ENCODE assay signal across 20 cellular contexts in the genomic region with DNA sequence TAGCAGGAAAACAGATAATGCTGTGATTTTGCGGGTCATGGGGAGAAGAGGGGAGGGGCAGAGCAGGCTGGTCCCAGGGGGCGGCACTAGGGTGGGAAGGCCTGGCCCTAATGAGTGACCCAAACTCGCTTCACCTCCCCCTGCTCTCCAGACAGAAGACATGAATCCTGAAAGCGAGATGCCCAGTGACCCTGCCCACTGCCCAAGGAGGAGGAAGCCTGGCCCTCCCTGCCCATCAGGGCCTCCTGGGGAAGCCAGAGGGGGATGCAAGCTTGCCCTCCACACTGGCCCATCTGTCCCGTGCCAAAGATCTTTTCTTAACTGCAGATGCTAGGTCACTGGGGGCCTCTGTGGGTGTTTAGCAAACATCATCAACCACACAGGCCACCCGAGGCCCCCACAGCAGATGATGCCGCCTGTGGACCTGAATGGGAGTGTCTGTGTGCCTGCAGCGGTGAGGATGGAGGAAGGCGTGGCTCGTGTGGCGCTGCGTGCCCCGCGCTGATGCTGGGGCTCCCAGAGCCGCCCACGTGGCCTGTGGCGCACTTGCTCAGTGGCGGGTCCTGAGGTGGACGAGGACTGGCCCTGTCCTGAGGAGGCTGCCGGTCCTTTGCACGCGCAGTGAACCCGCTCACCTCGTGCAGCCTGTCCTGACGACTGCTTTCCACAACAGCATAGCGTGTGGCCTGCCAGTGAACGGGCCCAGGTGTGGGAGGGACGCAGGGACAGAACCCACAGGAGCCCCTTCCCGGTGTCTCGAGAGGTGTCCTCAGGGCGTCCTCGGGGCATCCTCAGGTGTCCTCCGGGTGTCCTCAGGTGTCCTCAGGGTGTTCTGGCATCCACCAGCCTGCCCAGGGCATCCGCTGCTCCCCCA.
"Had no signal": no experiment of that assay in that cellular context is flagged by ENCODE, and none has a peak within 500 bp of the region (broad histone marks: within the 10 kb centered on the region; RNA-seq: fewer than 3 reads in every experiment).

No MANE protein-coding gene starts in this region.

- H3K9me3 ChIP-seq: adrenal gland, esophagus muscularis mucosa, suprapubic skin had no signal

- H3K4me3 Mint-ChIP-seq: activated CD4-positive, alpha-beta T cell treated with anti-CD3 and anti-CD28 coated beads, Interleukin-2, amount 10 ng/mL, durations not matched to agents 24 days and 14 days; activated CD8-positive, alpha-beta T cell treated with anti-CD3 and anti-CD28 coated beads, Interleukin-2, amount 10 ng/mL, durations not matched to agents 7 days and 5 days; activated naive CD4-positive, alpha-beta T cell treated with anti-CD3 and anti-CD28 coated beads, Interleukin-2, amount 50 U/mL, for 24 hours; activated T-cell treated with anti-CD3 and anti-CD28 coated beads, Interleukin-2, amount 50 U/mL, for 24 hours; mesothelial cell of epicardium; natural killer cell treated with Interleukin-12 subunit alpha and Interleukin-12 subunit beta and Interleukin-15 and Interleukin-18, amount 100 ng/mL, for 72 hours; stimulated activated naive CD8-positive, alpha-beta T cell treated with anti-CD3 and anti-CD28 coated beads, Interleukin-15, Interleukin-2, amounts not matched to agents 100 ng/mL and 50 ng/mL, for 24 hours; type B pancreatic cell had no signal

- ATAC-seq: activated CD8-positive, alpha-beta T cell treated with anti-CD3 and anti-CD28 coated beads, Interleukin-2, amount 10 ng/mL, durations not matched to agents 7 days and 5 days; natural killer cell treated with Interleukin-12 subunit alpha and Interleukin-12 subunit beta and Interleukin-15 and Interleukin-18, amount 100 ng/mL, for 72 hours had no signal

- H3K27ac ChIP-seq: adrenal gland, esophagus muscularis mucosa, suprapubic skin had no signal

- H3K27me3 Mint-ChIP-seq: activated naive CD4-positive, alpha-beta T cell treated with anti-CD3 and anti-CD28 coated beads, Interleukin-2, amount 50 U/mL, for 24 hours had no signal

- H3K27ac Mint-ChIP-seq: activated CD4-positive, alpha-beta T cell treated with anti-CD3 and anti-CD28 coated beads, Interleukin-2, amount 10 ng/mL, durations not matched to agents 24 days and 14 days; activated CD8-positive, alpha-beta T cell treated with anti-CD3 and anti-CD28 coated beads, Interleukin-2, amount 10 ng/mL, durations not matched to agents 7 days and 5 days; activated naive CD4-positive, alpha-beta T cell treated with anti-CD3 and anti-CD28 coated beads, Interleukin-2, amount 50 U/mL, for 24 hours; mesothelial cell of epicardium; natural killer cell treated with Interleukin-12 subunit alpha and Interleukin-12 subunit beta and Interleukin-15 and Interleukin-18, amount 100 ng/mL, for 72 hours; stimulated activated naive CD8-positive, alpha-beta T cell treated with anti-CD3 and anti-CD28 coated beads, Interleukin-15, Interleukin-2, amounts not matched to agents 100 ng/mL and 50 ng/mL, for 24 hours; type B pancreatic cell had no signal

- H3K36me3 ChIP-seq: adrenal gland had no signal

- H3K36me3 Mint-ChIP-seq: mesothelial cell of epicardium; natural killer cell treated with Interleukin-12 subunit alpha and Interleukin-12 subunit beta and Interleukin-15 and Interleukin-18, amount 100 ng/mL, for 72 hours; type B pancreatic cell had no signal

- FAIRE-seq: bronchial epithelial cell, endothelial cell of umbilical vein had no signal

- H3K27me3 ChIP-seq: adrenal gland had no signal

- H3K4me3 ChIP-seq: adrenal gland, esophagus muscularis mucosa, suprapubic skin had no signal

- H3K9me3 Mint-ChIP-seq: activated CD4-positive, alpha-beta T cell treated with anti-CD3 and anti-CD28 coated beads, Interleukin-2, amount 10 ng/mL, durations not matched to agents 24 days and 14 days; activated naive CD4-positive, alpha-beta T cell treated with anti-CD3 and anti-CD28 coated beads, Interleukin-2, amount 50 U/mL, for 24 hours; activated T-cell treated with anti-CD3 and anti-CD28 coated beads, Interleukin-2, amount 50 U/mL, for 24 hours; mesothelial cell of epicardium; natural killer cell treated with Interleukin-12 subunit alpha and Interleukin-12 subunit beta and Interleukin-15 and Interleukin-18, amount 100 ng/mL, for 72 hours; stimulated activated naive CD8-positive, alpha-beta T cell treated with anti-CD3 and anti-CD28 coated beads, Interleukin-15, Interleukin-2, amounts not matched to agents 100 ng/mL and 50 ng/mL, for 24 hours; type B pancreatic cell had no signal

- DNase-seq: activated CD4-positive, alpha-beta T cell treated with anti-CD3 and anti-CD28 coated beads, Interleukin-2, amount 10 ng/mL, durations not matched to agents 24 days and 14 days; activated CD4-positive, CD25-positive, alpha-beta regulatory T cell; activated CD8-positive, alpha-beta T cell treated with anti-CD3 and anti-CD28 coated beads, Interleukin-2, amount 10 ng/mL, durations not matched to agents 7 days and 5 days; activated T-cell treated with anti-CD3 and anti-CD28 coated beads, Interleukin-2, amount 50 U/mL, for 24 hours; adrenal gland; cerebellar nuclear complex; effector CD4-positive, alpha-beta T cell; occipital lobe; stimulated activated CD4-positive, alpha-beta T cell treated with anti-CD3 and anti-CD28 coated beads, Interleukin-2, amount 100 ng/mL, for 24 hours; T-helper 1 cell; T-helper 9 cell had no signal
